ENCODE assay signal across 36 cellular contexts in genomic region chr17:46917516-46917915, GRCh38.
"Had no signal": no experiment of that assay in that cellular context is flagged by ENCODE, and none has a peak within 500 bp of the region (broad histone marks: within the 10 kb centered on the region; RNA-seq: fewer than 3 reads in every experiment).

No MANE protein-coding gene starts in this region.

- H3K36me3 Mint-ChIP-seq: activated CD8-positive, alpha-beta memory T cell treated with anti-CD3 and anti-CD28 coated beads, Interleukin-2, amount 10 ng/mL, durations not matched to agents 7 days and 5 days; activated naive CD4-positive, alpha-beta T cell treated with anti-CD3 and anti-CD28 coated beads, Interleukin-2, amount 10 ng/mL, durations not matched to agents 7 days and 5 days had no signal

- H3K4me3 Mint-ChIP-seq: activated B cell treated with CpG ODN at 0.5 μM for 24 hours; activated CD4-positive, alpha-beta memory T cell treated with anti-CD3 and anti-CD28 coated beads, Interleukin-2, amount 10 ng/mL, durations not matched to agents 7 days and 5 days; activated CD8-positive, alpha-beta memory T cell treated with anti-CD3 and anti-CD28 coated beads, Interleukin-2, amount 10 ng/mL, durations not matched to agents 7 days and 5 days; activated naive CD4-positive, alpha-beta T cell treated with anti-CD3 and anti-CD28 coated beads, Interleukin-2, amount 10 ng/mL, durations not matched to agents 7 days and 5 days; activated naive CD8-positive, alpha-beta T cell; activated naive CD8-positive, alpha-beta T cell treated with anti-CD3 and anti-CD28 coated beads, Interleukin-2, amount 50 U/mL, for 24 hours; brain had no signal

- H3K9me3 Mint-ChIP-seq: activated B cell treated with CpG ODN at 0.5 μM for 24 hours; activated CD4-positive, alpha-beta memory T cell treated with anti-CD3 and anti-CD28 coated beads, Interleukin-2, amount 10 ng/mL, durations not matched to agents 7 days and 5 days; activated naive CD4-positive, alpha-beta T cell treated with anti-CD3 and anti-CD28 coated beads, Interleukin-2, amount 10 ng/mL, durations not matched to agents 7 days and 5 days had no signal

- H3K4me1 Mint-ChIP-seq: brain had no signal

- H3K4me3 ChIP-seq: K562, MG63 had no signal

- H3K27ac Mint-ChIP-seq: activated B cell treated with CpG ODN at 0.5 μM for 24 hours; activated CD4-positive, alpha-beta memory T cell treated with anti-CD3 and anti-CD28 coated beads, Interleukin-2, amount 10 ng/mL, durations not matched to agents 7 days and 5 days; activated CD8-positive, alpha-beta memory T cell treated with anti-CD3 and anti-CD28 coated beads, Interleukin-2, amount 10 ng/mL, durations not matched to agents 7 days and 5 days; activated naive CD4-positive, alpha-beta T cell treated with anti-CD3 and anti-CD28 coated beads, Interleukin-2, amount 10 ng/mL, durations not matched to agents 7 days and 5 days; activated naive CD8-positive, alpha-beta T cell; activated naive CD8-positive, alpha-beta T cell treated with anti-CD3 and anti-CD28 coated beads, Interleukin-2, amount 50 U/mL, for 24 hours; brain had no signal

- H3K36me3 ChIP-seq: MG63 had no signal

- DNase-seq: activated B cell treated with CpG ODN at 0.5 μM for 24 hours; activated CD4-positive, alpha-beta memory T cell treated with anti-CD3 and anti-CD28 coated beads, Interleukin-2, amount 10 ng/mL, durations not matched to agents 7 days and 5 days; activated CD4-positive, alpha-beta T cell treated with anti-CD3 and anti-CD28 coated beads for 48 hours; activated CD4-positive, CD25-positive, alpha-beta regulatory T cell treated with anti-CD3 and anti-CD28 coated beads, Interleukin-2, amount 50 U/mL, for 72 hours; activated CD8-positive, alpha-beta memory T cell treated with anti-CD3 and anti-CD28 coated beads for 24 hours; activated CD8-positive, alpha-beta memory T cell treated with anti-CD3 and anti-CD28 coated beads, Interleukin-2, amount 10 ng/mL, durations not matched to agents 7 days and 5 days; activated CD8-positive, alpha-beta memory T cell treated with anti-CD3 and anti-CD28 coated beads, Interleukin-2, amount 50 U/mL, for 48 hours; activated effector memory CD4-positive, alpha-beta T cell treated with Interleukin-2 at 50 U/mL for 16 hours; activated naive CD4-positive, alpha-beta T cell treated with anti-CD3 and anti-CD28 coated beads, Interleukin-2, amount 10 ng/mL, durations not matched to agents 7 days and 5 days; activated naive CD8-positive, alpha-beta T cell treated with anti-CD3 and anti-CD28 coated beads, Interleukin-2, amount 50 U/mL, for 24 hours; activated T-cell treated with anti-CD3 and anti-CD28 coated beads, Interleukin-2, amount 50 U/mL, for 48 hours; anterior cingulate cortex; caudate nucleus; cerebellar nuclear complex; Karpas-422; MG63; NCI-H1105; NCI-H1417 treated with DMSO at 0.1 percent for 48 hours; NCI-H187 treated with DMSO at 0.1 percent for 48 hours; NCI-H2081; NCI-H2171 treated with DMSO at 0.1 percent for 48 hours; NCI-H2227 treated with DMSO at 0.1 percent for 48 hours; NCI-H446; NCI-H510A treated with DMSO at 0.1 percent for 48 hours; NCI-H526 treated with DMSO at 0.1 percent for 48 hours; NCI-H774; SHP77; SW 1271; T-helper 1 cell; T-helper 2 cell; T-helper 9 cell had no signal

- H3K27me3 Mint-ChIP-seq: activated CD8-positive, alpha-beta memory T cell treated with anti-CD3 and anti-CD28 coated beads, Interleukin-2, amount 10 ng/mL, durations not matched to agents 7 days and 5 days; activated naive CD4-positive, alpha-beta T cell treated with anti-CD3 and anti-CD28 coated beads, Interleukin-2, amount 10 ng/mL, durations not matched to agents 7 days and 5 days; activated naive CD8-positive, alpha-beta T cell; activated naive CD8-positive, alpha-beta T cell treated with anti-CD3 and anti-CD28 coated beads, Interleukin-2, amount 50 U/mL, for 24 hours had no signal

- ATAC-seq: activated CD8-positive, alpha-beta memory T cell treated with anti-CD3 and anti-CD28 coated beads, Interleukin-2, amount 10 ng/mL, durations not matched to agents 7 days and 5 days; activated naive CD8-positive, alpha-beta T cell treated with anti-CD3 and anti-CD28 coated beads, Interleukin-2, amount 50 U/mL, for 24 hours; K562; Panc1; SK-N-SH treated with all-trans-retinoic acid at 6 μM for 48 hours had no signal

- H3K27me3 ChIP-seq: MG63 had no signal
